Comparison of ENCODE assay signal across 8 cellular contexts in genomic region chr14:75176142-75176820, GRCh38. TPM values are rescaled to one million over a fixed set of nuclear protein-coding genes. Genes with fewer than 3 reads are reported as not detected.
A peak's percentile ranks its signal among the peaks of the same experiment; 100 is the strongest.
DNase-seq lines count a peak whose midpoint lies in the region; ATAC-seq and TF ChIP-seq lines count a peak whose summit lies in the region.

Gene TMED10, minus strand, starts transcription at chr14:75176612. Its CDS starts 33 bp downstream, at chr14:75176579.

- no peaks in the 10 kb centered on the region for H3K9me3 ChIP-seq in DND-41 (ENCODE audit: insufficient read depth, low read length, severe bottlenecking)
- no peaks in the 10 kb centered on the region for H3K9me3 ChIP-seq in osteoblast (ENCODE audit: low read depth, low read length)
- H3K9me3 ChIP-seq in thoracic aorta = no peaks in the 10 kb centered on the region

- H3K4me1 ChIP-seq in DND-41 (ENCODE audit: insufficient read depth, low read length) (peaks cover 37% of the 10 kb centered on the region), osteoblast (ENCODE audit: insufficient read depth, low read length) (no peaks in the 10 kb centered on the region), thoracic aorta (ENCODE audit: control insufficient read depth in 1 of 2, low read depth in 2 of 2) (peaks cover 10 to 33% of the 10 kb centered on the region in 2 donors)

- H3K79me2 ChIP-seq in DND-41 (ENCODE audit: insufficient read depth, low read length) (peaks cover 51% of the 10 kb centered on the region), osteoblast (ENCODE audit: insufficient read depth, low read length) (peaks cover 51% of the 10 kb centered on the region)

- TF ChIP-seq CTCF in DND-41 (IDR thresholded peaks at IDR 0.05; ENCODE audit: borderline replicate concordance, extremely low read depth, low read length, poor library complexity, severe bottlenecking) = peak; percentile 22
- no peak for TF ChIP-seq CTCF in osteoblast (IDR thresholded peaks at IDR 0.05; ENCODE audit: extremely low read depth, low read depth, low read length)
- TF ChIP-seq CTCF in thoracic aorta (IDR thresholded peaks at IDR 0.05) = no peak

- H3K9me3 Mint-ChIP-seq in IgD-negative memory B cell = no peaks in the 10 kb centered on the region

- ATAC-seq in DND-41 (ENCODE audit: insufficient read depth, low read depth) (peak; percentile 79), GM21529 (IDR thresholded peaks at IDR 0.05; ENCODE audit: unreplicated experiment) (peak; percentile 70), thoracic aorta (ENCODE audit: insufficient number of reproducible peaks, low FRiP score, low read depth) (peak; percentile 93)

- H3K27ac Mint-ChIP-seq in IgD-negative memory B cell = peak within 1 kb of the TSS; percentile 97 to 100 (median 100)

- DNase-seq in DND-41 (peak; percentile 88), SK-N-DZ (ENCODE audit: low spot score) (peak; percentile 88), glomerular visceral epithelial cell (ENCODE audit: extremely low spot score) (peak; percentile 88), osteoblast (ENCODE audit: insufficient read length, low spot score, missing footprints) (peak; percentile 90), thoracic aorta (ENCODE audit: low spot score) (peak; percentile 52)
- DNase-seq in activated naive CD4-positive, alpha-beta T cell treated with anti-CD3 and anti-CD28 coated beads, Interleukin-2, amount 50 U/mL, for 16 hours = peak; percentile 88

- H3K36me3 Mint-ChIP-seq in IgD-negative memory B cell = peaks cover 2% of the 10 kb centered on the region

- H3K27ac ChIP-seq in DND-41 (ENCODE audit: low read length) = peak within 1 kb of the TSS; percentile 99
- peak within 1 kb of the TSS; percentile 99 for H3K27ac ChIP-seq in osteoblast (ENCODE audit: low read depth, low read length)
- H3K27ac ChIP-seq in thoracic aorta = peak within 1 kb of the TSS; percentile 96 to 99

- peak within 1 kb of the TSS; percentile 79 for H3K4me2 ChIP-seq in DND-41 (ENCODE audit: insufficient read depth, low read length)
- H3K4me2 ChIP-seq in osteoblast (ENCODE audit: insufficient read depth, low read length) = peak within 1 kb of the TSS; percentile 96

- peaks cover 2% of the 10 kb centered on the region for H3K27me3 Mint-ChIP-seq in IgD-negative memory B cell

- H3K4me1 Mint-ChIP-seq in IgD-negative memory B cell = peaks cover 13 to 26% (median 13%) of the 10 kb centered on the region in 3 donors

- peak within 1 kb of the TSS; percentile 63 to 98 for H3K4me3 ChIP-seq in DND-41 (ENCODE audit: low read depth in 1 of 2, low read length in 2 of 2)
- peak within 1 kb of the TSS; percentile 94 for H3K4me3 ChIP-seq in osteoblast (ENCODE audit: insufficient read depth, low read length)
- H3K4me3 ChIP-seq in thoracic aorta = peak within 1 kb of the TSS; percentile 100

- H3K4me3 Mint-ChIP-seq in IgD-negative memory B cell = peak within 1 kb of the TSS; percentile 93 to 96 (median 96)

- H3K36me3 ChIP-seq in DND-41 (ENCODE audit: insufficient read depth, low read length) = no peaks in the 10 kb centered on the region; the same call in 1 of the 2 replicates
- no peaks in the 10 kb centered on the region for H3K36me3 ChIP-seq in osteoblast (ENCODE audit: insufficient read depth, low read length)
- H3K36me3 ChIP-seq in thoracic aorta = no peaks in the 10 kb centered on the region

- H4K20me1 ChIP-seq in DND-41 (ENCODE audit: insufficient read depth, low read length) (peaks cover 33% of the 10 kb centered on the region), osteoblast (ENCODE audit: insufficient read depth, low read length) (peaks cover 34% of the 10 kb centered on the region)

- H2AFZ ChIP-seq in DND-41 (ENCODE audit: low read depth, low read length) (peak within 1 kb of the TSS; percentile 92), osteoblast (ENCODE audit: low read length) (peak within 1 kb of the TSS; percentile 93)

- H3K27me3 ChIP-seq in DND-41 (ENCODE audit: insufficient read depth, low read length, poor library complexity) = peaks cover 3% of the 10 kb centered on the region
- H3K27me3 ChIP-seq in osteoblast (ENCODE audit: insufficient read depth, low read length) = no peaks in the 10 kb centered on the region
- no peaks in the 10 kb centered on the region for H3K27me3 ChIP-seq in thoracic aorta (replicated peaks; ENCODE audit: insufficient read depth)

- H3K9ac ChIP-seq in DND-41 (ENCODE audit: low read depth, low read length) = peak within 1 kb of the TSS; percentile 97

RNA-seq across cellular contexts. Expression of gene TMED10, which starts in this region (rescaled TPM):
- polyA plus RNA-seq in IgD-negative memory B cell = 184 TPM
- 83.2 and 94.4 TPM in 2 replicates for polyA plus RNA-seq in SK-N-DZ (2014; cell fraction: cytosol; rRNA removed)
- polyA plus RNA-seq in SK-N-DZ (2014; cell fraction: nucleus; rRNA removed) = 40.0 and 43.1 TPM in 2 replicates
- 306 and 314 TPM in 2 replicates for total RNA-seq in osteoblast
- total RNA-seq in thoracic aorta = 100 to 1,000 TPM; 258 to 342 TPM

Comparison
In these comparisons a context has a peak if more than half of its experiments do, and no peak if none do; other contexts are left out.
1. Peak in every context shown above with its lines: DNase-seq, ATAC-seq, H3K4me3 ChIP-seq and H3K27ac ChIP-seq.